14 cellular contexts compared by ENCODE assay signal in the genomic region with DNA sequence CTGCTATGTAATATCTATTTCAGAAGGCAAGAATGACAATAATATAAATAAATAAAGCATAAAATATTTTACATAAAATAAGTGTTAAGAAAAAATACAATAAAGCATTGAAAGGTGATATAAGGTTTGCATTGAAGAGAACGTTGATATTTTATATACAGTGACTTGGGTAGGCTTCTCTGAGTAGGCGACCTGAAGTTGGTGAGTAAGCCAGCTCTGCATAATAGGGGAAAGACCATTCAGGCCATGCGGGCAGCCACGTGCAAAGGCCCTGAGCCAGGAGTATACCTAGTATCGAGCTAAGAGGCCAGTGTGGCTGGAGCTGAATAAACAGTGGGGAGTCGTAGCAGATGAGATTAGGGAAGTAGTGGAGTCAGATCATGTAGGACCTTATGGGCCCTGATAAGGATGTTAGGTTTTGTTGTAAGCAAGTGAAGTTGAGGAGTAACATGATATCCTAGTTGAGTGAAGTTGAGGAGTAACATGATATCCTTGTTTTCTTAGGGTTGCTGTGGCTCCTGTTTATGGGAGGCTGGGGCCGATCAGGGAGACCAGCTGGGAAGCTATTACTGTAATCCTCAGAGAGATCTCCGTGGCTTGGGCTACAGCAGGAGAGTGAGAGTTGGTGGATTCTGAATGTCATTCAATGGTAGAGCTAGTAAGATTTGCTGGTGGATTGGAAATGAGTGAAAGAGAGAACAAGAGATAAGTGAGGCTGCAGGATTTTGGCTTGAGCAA. TPM values are rescaled to one million over a fixed set of nuclear protein-coding genes. Genes with fewer than 3 reads are reported as not detected.
DNase-seq lines count a peak whose midpoint lies in the region; ATAC-seq and TF ChIP-seq lines count a peak whose summit lies in the region.
"Had no signal": no experiment of that assay in that cellular context is flagged by ENCODE, and none has a peak within 500 bp of the region (broad histone marks: within the 10 kb centered on the region; RNA-seq: fewer than 3 reads in every experiment).

No MANE protein-coding gene starts in this region.

- intact Hi-C loops in activated CD4-positive, alpha-beta T cell treated with anti-CD3 and anti-CD28 coated beads, Interleukin-2, amount 10 ng/mL, durations not matched to agents 24 days and 14 days (cut with micrococcal nuclease), result no loop called here

- peaks cover 74% of the 10 kb centered on the region for H3K36me3 Mint-ChIP-seq in endodermal cell (ENCODE audit: low read depth)
- H3K36me3 Mint-ChIP-seq in activated CD4-positive, alpha-beta T cell treated with anti-CD3 and anti-CD28 coated beads, Interleukin-2, amount 10 ng/mL, durations not matched to agents 24 days and 14 days (ENCODE audit: low read depth), result no peaks in the 10 kb centered on the region

- TF ChIP-seq CTCF in endodermal cell (conservative IDR thresholded peaks at IDR 0.05), result no peak

- no peak overlapping the region for H3K4me3 Mint-ChIP-seq in endodermal cell
- no peak overlapping the region for H3K4me3 Mint-ChIP-seq in activated CD4-positive, alpha-beta T cell treated with anti-CD3 and anti-CD28 coated beads, Interleukin-2, amount 10 ng/mL, durations not matched to agents 24 days and 14 days
- H3K4me3 Mint-ChIP-seq: activated naive CD8-positive, alpha-beta T cell treated with anti-CD3 and anti-CD28 coated beads for 36 hours had no signal

- no peaks in the 10 kb centered on the region for H3K27me3 Mint-ChIP-seq in endodermal cell (ENCODE audit: insufficient read depth)
- peaks cover 4% of the 10 kb centered on the region for H3K27me3 Mint-ChIP-seq in activated CD4-positive, alpha-beta T cell treated with anti-CD3 and anti-CD28 coated beads, Interleukin-2, amount 10 ng/mL, durations not matched to agents 24 days and 14 days

- H3K4me1 ChIP-seq in endodermal cell (ENCODE audit: control insufficient read depth, insufficient read depth, low read length), result peaks cover 2% of the 10 kb centered on the region
- H3K4me1 ChIP-seq: right lobe of liver had no signal

- H3K4me3 ChIP-seq in H7 (ENCODE audit: insufficient read depth, low read depth, low read length) (no peak overlapping the region), endodermal cell (ENCODE audit: low read length) (no peak overlapping the region), skeletal muscle cell (ENCODE audit: low read depth, low read length) (no peak overlapping the region)
- H3K4me3 ChIP-seq: right lobe of liver had no signal

- peak; percentile 54 for DNase-seq in H7
- DNase-seq in NCI-H510A treated with DMSO at 0.1 percent for 48 hours (lab: John Stamatoyannopoulos, UW), result peak; percentile 96
- peak; percentile 79 for DNase-seq in endodermal cell
- peak; percentile 31 for DNase-seq in skeletal muscle cell (ENCODE audit: low read depth)
- no peak for DNase-seq in SW480 (ENCODE audit: low spot score)
- no peak for DNase-seq in activated CD4-positive, alpha-beta T cell treated with anti-CD3 and anti-CD28 coated beads, Interleukin-2, amount 10 ng/mL, durations not matched to agents 24 days and 14 days
- DNase-seq: activated naive CD8-positive, alpha-beta T cell treated with anti-CD3 and anti-CD28 coated beads for 36 hours; DMS153; Kasumi-1; NCI-H774; right lobe of liver; SW 1271 had no signal

- no peak overlapping the region for H3K27ac ChIP-seq in endodermal cell (ENCODE audit: low read depth, low read length)
- H3K27ac ChIP-seq: right lobe of liver had no signal

- H3K36me3 ChIP-seq in H7 (replicated peaks; ENCODE audit: control insufficient read depth, insufficient read depth, low read length) (no peaks in the 10 kb centered on the region), endodermal cell (ENCODE audit: control insufficient read depth, insufficient read depth, low read length) (peaks cover 61% of the 10 kb centered on the region)
- H3K36me3 ChIP-seq: right lobe of liver had no signal

- H3K9me3 Mint-ChIP-seq in endodermal cell, result peaks cover 5% of the 10 kb centered on the region
- H3K9me3 Mint-ChIP-seq in activated CD4-positive, alpha-beta T cell treated with anti-CD3 and anti-CD28 coated beads, Interleukin-2, amount 10 ng/mL, durations not matched to agents 24 days and 14 days, result peaks cover 7% of the 10 kb centered on the region

- no peak overlapping the region for H3K9ac ChIP-seq in endodermal cell (ENCODE audit: extremely low read depth, low read length, poor library complexity, severe bottlenecking)

- H3K27me3 ChIP-seq in H7 (ENCODE audit: control insufficient read depth, insufficient read depth, low read length) (no peaks in the 10 kb centered on the region), endodermal cell (ENCODE audit: control insufficient read depth, insufficient read depth, low read length, poor library complexity, severe bottlenecking) (no peaks in the 10 kb centered on the region)
- H3K27me3 ChIP-seq: right lobe of liver had no signal

- H3K4me1 Mint-ChIP-seq in endodermal cell, result peaks cover 46% of the 10 kb centered on the region
- no peaks in the 10 kb centered on the region for H3K4me1 Mint-ChIP-seq in activated CD4-positive, alpha-beta T cell treated with anti-CD3 and anti-CD28 coated beads, Interleukin-2, amount 10 ng/mL, durations not matched to agents 24 days and 14 days
- H3K4me1 Mint-ChIP-seq: activated naive CD8-positive, alpha-beta T cell treated with anti-CD3 and anti-CD28 coated beads for 36 hours had no signal

- ATAC-seq in GM21723 (IDR thresholded peaks at IDR 0.05; ENCODE audit: unreplicated experiment) (no peak), HG03457 (IDR thresholded peaks at IDR 0.05; ENCODE audit: unreplicated experiment) (no peak)
- ATAC-seq: right lobe of liver had no signal

- H3K27ac Mint-ChIP-seq in endodermal cell, result peak overlapping the region; percentile 80
- H3K27ac Mint-ChIP-seq in activated CD4-positive, alpha-beta T cell treated with anti-CD3 and anti-CD28 coated beads, Interleukin-2, amount 10 ng/mL, durations not matched to agents 24 days and 14 days, result no peak overlapping the region
- H3K27ac Mint-ChIP-seq: activated naive CD8-positive, alpha-beta T cell treated with anti-CD3 and anti-CD28 coated beads for 36 hours had no signal

- peaks cover 6% of the 10 kb centered on the region for H3K9me3 ChIP-seq in endodermal cell (ENCODE audit: control insufficient read depth, low read length)
- H3K9me3 ChIP-seq: right lobe of liver had no signal

- WGBS in endodermal cell (ENCODE audit: insufficient coverage in 1 of 2, insufficient read length in 1 of 2), 2 experiments, result 53 to 71% methylated on average over 8 of the region's 8 CpGs

RNA-seq across cellular contexts. Expression of a gene that starts 22.0 kb away (rescaled TPM):
- total RNA-seq in H7 (2014; rRNA removed; shearing (Covaris generic)), result 34.4 and 41.6 TPM in 2 replicates
- 10 to 100 TPM; 50.1 to 55.7 TPM for total RNA-seq in endodermal cell
- 6.4 TPM for polyA plus RNA-seq in endodermal cell (2013, experiment 1 of 2)
- 5.9 TPM for polyA plus RNA-seq in endodermal cell (2013, experiment 2 of 2)
- total RNA-seq in activated CD4-positive, alpha-beta T cell treated with anti-CD3 and anti-CD28 coated beads, Interleukin-2, amount 10 ng/mL, durations not matched to agents 24 days and 14 days, result 1.9 and 2.3 TPM in 2 replicates
- total RNA-seq: activated naive CD8-positive, alpha-beta T cell treated with anti-CD3 and anti-CD28 coated beads for 36 hours had no signal

Comparison
In these comparisons a context has a peak if more than half of its experiments do, and no peak if none do; other contexts are left out.
1. DNase-seq: peak in H7 (single experiment), NCI-H510A treated with DMSO at 0.1 percent for 48 hours (single experiment), endodermal cell (single experiment) and skeletal muscle cell (single experiment); none in SW480 (single experiment) and activated CD4-positive, alpha-beta T cell treated with anti-CD3 and anti-CD28 coated beads, Interleukin-2, amount 10 ng/mL, durations not matched to agents 24 days and 14 days (single experiment).
2. RNA of a gene that starts 22.0 kb away (total RNA-seq): 50.1 to 55.7 TPM in endodermal cell and 34.4 to 41.6 TPM in H7; 1.9 to 2.3 TPM in activated CD4-positive, alpha-beta T cell treated with anti-CD3 and anti-CD28 coated beads, Interleukin-2, amount 10 ng/mL, durations not matched to agents 24 days and 14 days; every median in the first group is over 10 times any median in the second.